Comparison of ENCODE assay signal across 20 cellular contexts in genomic region chr21:31654340-31654739, GRCh38. TPM values are rescaled to one million over a fixed set of nuclear protein-coding genes. Genes with fewer than 3 reads are reported as not detected.
DNase-seq lines count a peak whose midpoint lies in the region; ATAC-seq and TF ChIP-seq lines count a peak whose summit lies in the region.
"Had no signal": no experiment of that assay in that cellular context is flagged by ENCODE, and none has a peak within 500 bp of the region (broad histone marks: within the 10 kb centered on the region; RNA-seq: fewer than 3 reads in every experiment).

No MANE protein-coding gene starts in this region.

- no peak overlapping the region for H3T11ph ChIP-seq in H9 (ENCODE audit: low read length)

- H4K20me1 ChIP-seq in H9 (ENCODE audit: control insufficient read depth, insufficient read depth, insufficient read length) = no peaks in the 10 kb centered on the region

- H3K27me3 ChIP-seq in H9 (ENCODE audit: insufficient read depth, low read length) = no peaks in the 10 kb centered on the region

- H3K79me1 ChIP-seq in H9 (ENCODE audit: insufficient read depth, low read depth, low read length, poor library complexity, severe bottlenecking) = no peaks in the 10 kb centered on the region

- H4K8ac ChIP-seq in H9 (replicated peaks; ENCODE audit: insufficient read length, low read depth, low read length) = no peak overlapping the region

- H3K79me2 ChIP-seq in H9 (ENCODE audit: insufficient read depth, low read length) = no peaks in the 10 kb centered on the region

- no peak overlapping the region for H3K18ac ChIP-seq in H9 (ENCODE audit: insufficient read length, low read depth, low read length)

- peaks cover 22% of the 10 kb centered on the region for H3K4me1 Mint-ChIP-seq in activated naive CD8-positive, alpha-beta T cell treated with anti-CD3 and anti-CD28 coated beads, Interleukin-2, amount 10 ng/mL, durations not matched to agents 7 days and 5 days
- H3K4me1 Mint-ChIP-seq in activated naive CD8-positive, alpha-beta T cell treated with anti-CD3 and anti-CD28 coated beads for 36 hours = peaks cover 28% of the 10 kb centered on the region
- peaks cover 3 to 5% of the 10 kb centered on the region in 2 experiments for H3K4me1 Mint-ChIP-seq in H9
- H3K4me1 Mint-ChIP-seq in effector memory CD8-positive, alpha-beta T cell (ENCODE audit: low read depth in 2 of 2) = peaks cover 19 to 23% of the 10 kb centered on the region in 2 donors
- peaks cover 32% of the 10 kb centered on the region for H3K4me1 Mint-ChIP-seq in stimulated activated effector memory CD8-positive, alpha-beta T cell treated with anti-CD3 and anti-CD28 coated beads, Interleukin-12 subunit alpha, Interleukin-12 subunit beta, amount 100 ng/mL, for 72 hours

- no peak overlapping the region for H4K91ac ChIP-seq in H9 (ENCODE audit: insufficient read length, low read depth, low read length)

- H3K14ac ChIP-seq in H9 (ENCODE audit: insufficient read depth, low read length) = no peak overlapping the region

- no peak overlapping the region for H3K23ac ChIP-seq in H9 (ENCODE audit: insufficient read length, low read depth, low read length)

- no peak for ATAC-seq in activated naive CD8-positive, alpha-beta T cell treated with anti-CD3 and anti-CD28 coated beads, Interleukin-2, amount 10 ng/mL, durations not matched to agents 7 days and 5 days (ENCODE audit: low read depth)
- ATAC-seq in effector memory CD8-positive, alpha-beta T cell (replicated peaks) = no peak
- ATAC-seq in stimulated activated effector memory CD8-positive, alpha-beta T cell treated with anti-CD3 and anti-CD28 coated beads, Interleukin-12 subunit alpha, Interleukin-12 subunit beta, amount 100 ng/mL, for 72 hours = no peak
- ATAC-seq: A549 had no signal

- no peak for TF ChIP-seq CTCF in H9 (conservative IDR thresholded peaks at IDR 0.05)

- no peak overlapping the region for H3K4ac ChIP-seq in H9 (ENCODE audit: low read depth, low read length)

- no peak overlapping the region for H3K4me3 Mint-ChIP-seq in activated naive CD8-positive, alpha-beta T cell treated with anti-CD3 and anti-CD28 coated beads, Interleukin-2, amount 10 ng/mL, durations not matched to agents 7 days and 5 days
- H3K4me3 Mint-ChIP-seq in activated naive CD8-positive, alpha-beta T cell treated with anti-CD3 and anti-CD28 coated beads for 36 hours = no peak overlapping the region
- H3K4me3 Mint-ChIP-seq in H9 = no peak overlapping the region
- no peak overlapping the region for H3K4me3 Mint-ChIP-seq in effector memory CD8-positive, alpha-beta T cell
- peak overlapping the region; percentile 64 for H3K4me3 Mint-ChIP-seq in stimulated activated effector memory CD8-positive, alpha-beta T cell treated with anti-CD3 and anti-CD28 coated beads, Interleukin-12 subunit alpha, Interleukin-12 subunit beta, amount 100 ng/mL, for 72 hours

- no peak overlapping the region for H3K27ac ChIP-seq in H9 (ENCODE audit: insufficient read length, low read depth, low read length)
- H3K27ac ChIP-seq: A549, C4-2B had no signal

- H2AK5ac ChIP-seq in H9 (ENCODE audit: insufficient read length, low read length) = no peak overlapping the region

- H2BK20ac ChIP-seq in H9 (ENCODE audit: low read depth, low read length, poor library complexity, severe bottlenecking) = no peak overlapping the region

- no peaks in the 10 kb centered on the region for H3K4me1 ChIP-seq in H9 (ENCODE audit: insufficient read depth, low read length)
- H3K4me1 ChIP-seq: Caco-2 had no signal

- POLR2A ChIA-PET in activated naive CD8-positive, alpha-beta T cell treated with anti-CD3 and anti-CD28 coated beads, Interleukin-2, amount 10 ng/mL, durations not matched to agents 7 days and 5 days (lab: Charles Lee) = interaction anchor here (0.7 kb wide), 1 partner anchor 71 kb away, joined by 4 read pairs; no protein-coding TSS in a partner anchor

- DNase-seq in activated naive CD8-positive, alpha-beta T cell treated with anti-CD3 and anti-CD28 coated beads, Interleukin-2, amount 10 ng/mL, durations not matched to agents 7 days and 5 days = no peak
- no peak for DNase-seq in activated naive CD8-positive, alpha-beta T cell treated with anti-CD3 and anti-CD28 coated beads for 36 hours
- DNase-seq in H9 = peak; percentile 55
- DNase-seq in effector memory CD8-positive, alpha-beta T cell = no peak
- DNase-seq in stimulated activated effector memory CD8-positive, alpha-beta T cell treated with anti-CD3 and anti-CD28 coated beads, Interleukin-12 subunit alpha, Interleukin-12 subunit beta, amount 100 ng/mL, for 72 hours (ENCODE audit: low spot score in 2 of 2) = no peak
- DNase-seq in posterior vena cava (ENCODE audit: low spot score) = no peak
- no peak for DNase-seq in HT-29 (ENCODE audit: low spot score)
- no peak for DNase-seq in NK-92 treated with Interleukin-12 subunit alpha and Interleukin-12 subunit beta, amount 100 ng/mL, for 24 hours (lab: John Stamatoyannopoulos, UW)
- DNase-seq: Caco-2, GDM1, HCEC 1CT, NCI-H1092 treated with DMSO at 0.1 percent for 48 hours, NCI-H146, NCI-H2081, NCI-H2171 treated with DMSO at 0.1 percent for 48 hours, NCI-H446, OCI-M1, Right ventricle myocardium superior had no signal

- H3K27me3 Mint-ChIP-seq in activated naive CD8-positive, alpha-beta T cell treated with anti-CD3 and anti-CD28 coated beads, Interleukin-2, amount 10 ng/mL, durations not matched to agents 7 days and 5 days = peaks cover 2% of the 10 kb centered on the region
- no peaks in the 10 kb centered on the region for H3K27me3 Mint-ChIP-seq in activated naive CD8-positive, alpha-beta T cell treated with anti-CD3 and anti-CD28 coated beads for 36 hours
- peaks cover 2% of the 10 kb centered on the region; the same call in 1 of the 2 replicates for H3K27me3 Mint-ChIP-seq in H9 (ENCODE audit: low read depth)
- H3K27me3 Mint-ChIP-seq in effector memory CD8-positive, alpha-beta T cell = no peaks in the 10 kb centered on the region

- H2BK120ac ChIP-seq in H9 (ENCODE audit: low read depth, low read length, poor library complexity, severe bottlenecking) = no peak overlapping the region

- no peaks in the 10 kb centered on the region for H3K9me3 ChIP-seq in H9 (ENCODE audit: control insufficient read depth, low read depth, low read length)
- H3K9me3 ChIP-seq: A549, Caco-2 had no signal

- H3K36me3 Mint-ChIP-seq in activated naive CD8-positive, alpha-beta T cell treated with anti-CD3 and anti-CD28 coated beads, Interleukin-2, amount 10 ng/mL, durations not matched to agents 7 days and 5 days = no peaks in the 10 kb centered on the region
- H3K36me3 Mint-ChIP-seq in activated naive CD8-positive, alpha-beta T cell treated with anti-CD3 and anti-CD28 coated beads for 36 hours = peaks cover 4% of the 10 kb centered on the region
- peaks cover 4 to 8% (median 7%) of the 10 kb centered on the region in 3 experiments; a peak in 5 of 7 replicates for H3K36me3 Mint-ChIP-seq in H9 (ENCODE audit: insufficient read depth in 1 of 3, low read depth in 3 of 3)
- peaks cover 3% of the 10 kb centered on the region for H3K36me3 Mint-ChIP-seq in effector memory CD8-positive, alpha-beta T cell (ENCODE audit: insufficient read depth)
- peaks cover 10% of the 10 kb centered on the region for H3K36me3 Mint-ChIP-seq in stimulated activated effector memory CD8-positive, alpha-beta T cell treated with anti-CD3 and anti-CD28 coated beads, Interleukin-12 subunit alpha, Interleukin-12 subunit beta, amount 100 ng/mL, for 72 hours

- H4K5ac ChIP-seq in H9 (ENCODE audit: insufficient read length, low read depth, low read length) = no peak overlapping the region

- H2AFZ ChIP-seq in H9 (ENCODE audit: low read length) = no peak overlapping the region

- no peak overlapping the region for H2BK12ac ChIP-seq in H9 (ENCODE audit: insufficient read length, low read depth, low read length)

- no peak overlapping the region for H3K9ac ChIP-seq in H9 (ENCODE audit: extremely low read depth, insufficient read length, low read length)

- H3K23me2 ChIP-seq in H9 (ENCODE audit: insufficient read length, low read depth, low read length, poor library complexity, severe bottlenecking) = no peaks in the 10 kb centered on the region

- no peak overlapping the region for H2BK15ac ChIP-seq in H9 (ENCODE audit: low read depth, low read length)

- intact Hi-C loops in posterior vena cava (cut with DNase I) = no loop called here

- no peak overlapping the region for H3K56ac ChIP-seq in H9 (ENCODE audit: insufficient read length, low read depth, low read length)

- WGBS in H9 (ENCODE audit: extremely low coverage, insufficient read length, low lambda C conversion rate) = no CpG with 5 or more reads among the region's 20 CpGs

- H3K27ac Mint-ChIP-seq in activated naive CD8-positive, alpha-beta T cell treated with anti-CD3 and anti-CD28 coated beads, Interleukin-2, amount 10 ng/mL, durations not matched to agents 7 days and 5 days = peak overlapping the region; percentile 94
- no peak overlapping the region for H3K27ac Mint-ChIP-seq in activated naive CD8-positive, alpha-beta T cell treated with anti-CD3 and anti-CD28 coated beads for 36 hours
- no peak overlapping the region for H3K27ac Mint-ChIP-seq in H9
- H3K27ac Mint-ChIP-seq in effector memory CD8-positive, alpha-beta T cell = peak overlapping the region; percentile 86
- peak overlapping the region; percentile 69 for H3K27ac Mint-ChIP-seq in stimulated activated effector memory CD8-positive, alpha-beta T cell treated with anti-CD3 and anti-CD28 coated beads, Interleukin-12 subunit alpha, Interleukin-12 subunit beta, amount 100 ng/mL, for 72 hours

- no peak overlapping the region for H2BK5ac ChIP-seq in H9 (ENCODE audit: insufficient read length, low read length)

- no peaks in the 10 kb centered on the region for H3K9me3 Mint-ChIP-seq in activated naive CD8-positive, alpha-beta T cell treated with anti-CD3 and anti-CD28 coated beads, Interleukin-2, amount 10 ng/mL, durations not matched to agents 7 days and 5 days
- peaks cover 7% of the 10 kb centered on the region for H3K9me3 Mint-ChIP-seq in activated naive CD8-positive, alpha-beta T cell treated with anti-CD3 and anti-CD28 coated beads for 36 hours
- peaks cover 0 to 3% of the 10 kb centered on the region in 2 experiments; a peak in 2 of 5 replicates for H3K9me3 Mint-ChIP-seq in H9
- H3K9me3 Mint-ChIP-seq in effector memory CD8-positive, alpha-beta T cell = no peaks in the 10 kb centered on the region
- no peaks in the 10 kb centered on the region for H3K9me3 Mint-ChIP-seq in stimulated activated effector memory CD8-positive, alpha-beta T cell treated with anti-CD3 and anti-CD28 coated beads, Interleukin-12 subunit alpha, Interleukin-12 subunit beta, amount 100 ng/mL, for 72 hours

- H3K4me2 ChIP-seq in H9 (ENCODE audit: insufficient read depth, insufficient read length, low read length) = no peak overlapping the region
- H3K4me2 ChIP-seq: A549 had no signal

RNA-seq across cellular contexts. Expression of gene SOD1, which starts 5.2 kb away (rescaled TPM):
- 100 to 1,000 TPM; 206 to 215 TPM for total RNA-seq in activated naive CD8-positive, alpha-beta T cell treated with anti-CD3 and anti-CD28 coated beads, Interleukin-2, amount 10 ng/mL, durations not matched to agents 7 days and 5 days
- total RNA-seq in activated naive CD8-positive, alpha-beta T cell treated with anti-CD3 and anti-CD28 coated beads for 36 hours = 100 to 1,000 TPM; 316 to 328 TPM
- total RNA-seq in H9 (2021) (196 and 201 TPM in 2 replicates), posterior vena cava (100 to 1,000 TPM; 164 to 183 TPM)
- total RNA-seq in HT-29 (2014; rRNA removed; shearing (Covaris generic)) = 118 and 126 TPM in 2 replicates

Comparison
In these comparisons a context has a peak if more than half of its experiments do, and no peak if none do; other contexts are left out.
1. H3K27ac Mint-ChIP-seq: peak in activated naive CD8-positive, alpha-beta T cell treated with anti-CD3 and anti-CD28 coated beads, Interleukin-2, amount 10 ng/mL, durations not matched to agents 7 days and 5 days (single experiment), effector memory CD8-positive, alpha-beta T cell (2 of 2) and stimulated activated effector memory CD8-positive, alpha-beta T cell treated with anti-CD3 and anti-CD28 coated beads, Interleukin-12 subunit alpha, Interleukin-12 subunit beta, amount 100 ng/mL, for 72 hours (single experiment); none in activated naive CD8-positive, alpha-beta T cell treated with anti-CD3 and anti-CD28 coated beads for 36 hours (single experiment) and H9 (0 of 3).